ENCODE assay signal across 23 cellular contexts in genomic region chrX:49082472-49082871, GRCh38. TPM values are rescaled to one million over a fixed set of nuclear protein-coding genes. Genes with fewer than 3 reads are reported as not detected.
DNase-seq lines count a peak whose midpoint lies in the region; ATAC-seq, FAIRE-seq and TF ChIP-seq lines count a peak whose summit lies in the region.
"Had no signal": no experiment of that assay in that cellular context is flagged by ENCODE, and none has a peak within 500 bp of the region (broad histone marks: within the 10 kb centered on the region; RNA-seq: fewer than 3 reads in every experiment).

No MANE protein-coding gene starts in this region.

- no peak for TF ChIP-seq CTCF in neural crest cell (conservative IDR thresholded peaks at IDR 0.05)

- no peaks in the 10 kb centered on the region for H3K9me3 Mint-ChIP-seq in activated CD8-positive, alpha-beta memory T cell treated with anti-CD3 and anti-CD28 coated beads, Interleukin-2, amount 10 ng/mL, durations not matched to agents 7 days and 5 days (ENCODE audit: low read depth)
- no peaks in the 10 kb centered on the region for H3K9me3 Mint-ChIP-seq in activated CD8-positive, alpha-beta T cell treated with anti-CD3 and anti-CD28 coated beads, Interleukin-2, amount 10 ng/mL, durations not matched to agents 7 days and 5 days (ENCODE audit: insufficient read depth)
- H3K9me3 Mint-ChIP-seq in neural crest cell: no peaks in the 10 kb centered on the region
- H3K9me3 Mint-ChIP-seq: stimulated activated naive CD8-positive, alpha-beta T cell treated with anti-CD3 and anti-CD28 coated beads, Interleukin-15, amount 100 ng/mL, for 72 hours had no signal

- DNase-seq in activated CD8-positive, alpha-beta memory T cell treated with anti-CD3 and anti-CD28 coated beads, Interleukin-2, amount 10 ng/mL, durations not matched to agents 7 days and 5 days: no peak
- DNase-seq in activated CD8-positive, alpha-beta memory T cell treated with anti-CD3 and anti-CD28 coated beads, Interleukin-2, amount 50 U/mL, for 4 hours: no peak
- no peak for DNase-seq in GM19239 (ENCODE audit: insufficient read length, low spot score)
- no peak for DNase-seq in activated CD8-positive, alpha-beta T cell treated with anti-CD3 and anti-CD28 coated beads, Interleukin-2, amount 10 ng/mL, durations not matched to agents 7 days and 5 days
- no peak for DNase-seq in neural crest cell (ENCODE audit: low read depth, low spot score)
- DNase-seq in stimulated activated naive CD4-positive, alpha-beta T cell treated with Interleukin-2 at 50 U/mL for 16 hours (lab: John Stamatoyannopoulos, UW): no peak
- DNase-seq: activated CD4-positive, alpha-beta T cell treated with anti-CD3 and anti-CD28 coated beads for 1 hour; Caco-2; dermis blood vessel endothelial cell; endodermal cell; H7; NCI-H1417 treated with DMSO at 0.1 percent for 48 hours; NCI-H2081 treated with DMSO at 0.1 percent for 48 hours; NCI-H2227 treated with DMSO at 0.1 percent for 48 hours; NCI-H526; NK-92 treated with Interleukin-12 subunit alpha and Interleukin-12 subunit beta, amount 100 ng/mL, for 24 hours; PC-3; small intestine; stimulated activated naive CD8-positive, alpha-beta T cell treated with anti-CD3 and anti-CD28 coated beads, Interleukin-15, amount 100 ng/mL, for 72 hours; uterus had no signal

- POLR2A ChIA-PET in activated CD8-positive, alpha-beta T cell treated with anti-CD3 and anti-CD28 coated beads, Interleukin-2, amount 10 ng/mL, durations not matched to agents 7 days and 5 days (lab: Charles Lee): interaction anchor here (0.6 kb wide), 1 partner anchor 17 kb away, joined by 4 read pairs; no protein-coding TSS in a partner anchor

- no peaks in the 10 kb centered on the region for H3K27me3 Mint-ChIP-seq in activated CD8-positive, alpha-beta memory T cell treated with anti-CD3 and anti-CD28 coated beads, Interleukin-2, amount 10 ng/mL, durations not matched to agents 7 days and 5 days
- H3K27me3 Mint-ChIP-seq in activated CD8-positive, alpha-beta T cell treated with anti-CD3 and anti-CD28 coated beads, Interleukin-2, amount 10 ng/mL, durations not matched to agents 7 days and 5 days (ENCODE audit: low read depth): no peaks in the 10 kb centered on the region
- no peaks in the 10 kb centered on the region for H3K27me3 Mint-ChIP-seq in neural crest cell (ENCODE audit: low read depth)
- H3K27me3 Mint-ChIP-seq: stimulated activated naive CD8-positive, alpha-beta T cell treated with anti-CD3 and anti-CD28 coated beads, Interleukin-15, amount 100 ng/mL, for 72 hours had no signal

- peaks cover 3% of the 10 kb centered on the region for H3K36me3 Mint-ChIP-seq in activated CD8-positive, alpha-beta memory T cell treated with anti-CD3 and anti-CD28 coated beads, Interleukin-2, amount 10 ng/mL, durations not matched to agents 7 days and 5 days
- H3K36me3 Mint-ChIP-seq in activated CD8-positive, alpha-beta T cell treated with anti-CD3 and anti-CD28 coated beads, Interleukin-2, amount 10 ng/mL, durations not matched to agents 7 days and 5 days (ENCODE audit: low read depth): no peaks in the 10 kb centered on the region
- H3K36me3 Mint-ChIP-seq in neural crest cell (ENCODE audit: low read depth): peaks cover 7% of the 10 kb centered on the region

- CTCF ChIA-PET in activated CD8-positive, alpha-beta memory T cell treated with anti-CD3 and anti-CD28 coated beads, Interleukin-2, amount 10 ng/mL, durations not matched to agents 7 days and 5 days (lab: Charles Lee): no interaction called here
- CTCF ChIA-PET in activated CD8-positive, alpha-beta T cell treated with anti-CD3 and anti-CD28 coated beads, Interleukin-2, amount 10 ng/mL, durations not matched to agents 7 days and 5 days (lab: Charles Lee): no interaction called here

- peak overlapping the region; percentile 28 for H3K4me3 Mint-ChIP-seq in activated CD8-positive, alpha-beta memory T cell treated with anti-CD3 and anti-CD28 coated beads, Interleukin-2, amount 10 ng/mL, durations not matched to agents 7 days and 5 days
- no peak overlapping the region for H3K4me3 Mint-ChIP-seq in activated CD8-positive, alpha-beta T cell treated with anti-CD3 and anti-CD28 coated beads, Interleukin-2, amount 10 ng/mL, durations not matched to agents 7 days and 5 days
- H3K4me3 Mint-ChIP-seq in neural crest cell: peak overlapping the region; percentile 44
- H3K4me3 Mint-ChIP-seq: endodermal cell; stimulated activated naive CD8-positive, alpha-beta T cell treated with anti-CD3 and anti-CD28 coated beads, Interleukin-15, amount 100 ng/mL, for 72 hours had no signal

- no peak overlapping the region for H3K27ac Mint-ChIP-seq in activated CD8-positive, alpha-beta memory T cell treated with anti-CD3 and anti-CD28 coated beads, Interleukin-2, amount 10 ng/mL, durations not matched to agents 7 days and 5 days
- H3K27ac Mint-ChIP-seq in activated CD8-positive, alpha-beta T cell treated with anti-CD3 and anti-CD28 coated beads, Interleukin-2, amount 10 ng/mL, durations not matched to agents 7 days and 5 days: peak overlapping the region; percentile 6
- no peak overlapping the region for H3K27ac Mint-ChIP-seq in neural crest cell (ENCODE audit: unreplicated experiment)
- H3K27ac Mint-ChIP-seq: endodermal cell; stimulated activated naive CD8-positive, alpha-beta T cell treated with anti-CD3 and anti-CD28 coated beads, Interleukin-15, amount 100 ng/mL, for 72 hours had no signal

- ATAC-seq in activated CD8-positive, alpha-beta memory T cell treated with anti-CD3 and anti-CD28 coated beads, Interleukin-2, amount 10 ng/mL, durations not matched to agents 7 days and 5 days: no peak
- no peak for ATAC-seq in activated CD8-positive, alpha-beta T cell treated with anti-CD3 and anti-CD28 coated beads, Interleukin-2, amount 10 ng/mL, durations not matched to agents 7 days and 5 days
- no peak for ATAC-seq in GM19397 (IDR thresholded peaks at IDR 0.05; ENCODE audit: unreplicated experiment)
- ATAC-seq: PC-3; stimulated activated naive CD8-positive, alpha-beta T cell treated with anti-CD3 and anti-CD28 coated beads, Interleukin-15, amount 100 ng/mL, for 72 hours had no signal

- peaks cover 20% of the 10 kb centered on the region for H3K4me1 Mint-ChIP-seq in activated CD8-positive, alpha-beta memory T cell treated with anti-CD3 and anti-CD28 coated beads, Interleukin-2, amount 10 ng/mL, durations not matched to agents 7 days and 5 days
- peaks cover 21% of the 10 kb centered on the region for H3K4me1 Mint-ChIP-seq in activated CD8-positive, alpha-beta T cell treated with anti-CD3 and anti-CD28 coated beads, Interleukin-2, amount 10 ng/mL, durations not matched to agents 7 days and 5 days (ENCODE audit: low read depth)
- peaks cover 9% of the 10 kb centered on the region for H3K4me1 Mint-ChIP-seq in neural crest cell

- FAIRE-seq in GM19239 (lab: Jason Lieb, UNC): peak; percentile 42
- FAIRE-seq: GM12892, HTR-8/SVneo, small intestine had no signal

RNA-seq across cellular contexts. Expression of gene WDR45, which starts 2.8 kb away (rescaled TPM):
- 10 to 100 TPM; 34.8 to 50.5 TPM for total RNA-seq in activated CD8-positive, alpha-beta memory T cell treated with anti-CD3 and anti-CD28 coated beads, Interleukin-2, amount 10 ng/mL, durations not matched to agents 7 days and 5 days
- total RNA-seq in activated CD8-positive, alpha-beta T cell treated with anti-CD3 and anti-CD28 coated beads, Interleukin-2, amount 10 ng/mL, durations not matched to agents 7 days and 5 days: 10 to 100 TPM; 29.1 to 29.4 TPM
- 29.0 and 29.6 TPM in 2 replicates for total RNA-seq in neural crest cell

RNA-seq across cellular contexts. Expression of gene PRAF2, which starts 8.7 kb away (rescaled TPM):
- total RNA-seq in activated CD8-positive, alpha-beta memory T cell treated with anti-CD3 and anti-CD28 coated beads, Interleukin-2, amount 10 ng/mL, durations not matched to agents 7 days and 5 days: 10 to 100 TPM; 21.4 to 21.6 TPM
- 10 to 100 TPM; 19.7 to 22.6 TPM for total RNA-seq in activated CD8-positive, alpha-beta T cell treated with anti-CD3 and anti-CD28 coated beads, Interleukin-2, amount 10 ng/mL, durations not matched to agents 7 days and 5 days
- total RNA-seq in neural crest cell: 30.2 and 33.7 TPM in 2 replicates

RNA-seq across cellular contexts. Expression of gene CCDC120, which starts 23.7 kb away (rescaled TPM):
- 1 to 10 TPM; 6.9 to 7.9 TPM for total RNA-seq in activated CD8-positive, alpha-beta memory T cell treated with anti-CD3 and anti-CD28 coated beads, Interleukin-2, amount 10 ng/mL, durations not matched to agents 7 days and 5 days
- 1 to 10 TPM; 5.0 to 5.4 TPM for total RNA-seq in activated CD8-positive, alpha-beta T cell treated with anti-CD3 and anti-CD28 coated beads, Interleukin-2, amount 10 ng/mL, durations not matched to agents 7 days and 5 days
- 13.8 and 14.7 TPM in 2 replicates for total RNA-seq in neural crest cell

RNA-seq across cellular contexts. Expression of gene TFE3, which starts 39.3 kb away (rescaled TPM):
- total RNA-seq in activated CD8-positive, alpha-beta memory T cell treated with anti-CD3 and anti-CD28 coated beads, Interleukin-2, amount 10 ng/mL, durations not matched to agents 7 days and 5 days: 10 to 100 TPM; 29.4 to 34.1 TPM
- 10 to 100 TPM; 17.6 to 18.2 TPM for total RNA-seq in activated CD8-positive, alpha-beta T cell treated with anti-CD3 and anti-CD28 coated beads, Interleukin-2, amount 10 ng/mL, durations not matched to agents 7 days and 5 days
- total RNA-seq in neural crest cell: 26.2 TPM in 2 replicates

RNA-seq across cellular contexts. Expression of gene GPKOW, which starts 41.1 kb away (rescaled TPM):
- 10 to 100 TPM; 25.7 to 29.6 TPM for total RNA-seq in activated CD8-positive, alpha-beta memory T cell treated with anti-CD3 and anti-CD28 coated beads, Interleukin-2, amount 10 ng/mL, durations not matched to agents 7 days and 5 days
- total RNA-seq in activated CD8-positive, alpha-beta T cell treated with anti-CD3 and anti-CD28 coated beads, Interleukin-2, amount 10 ng/mL, durations not matched to agents 7 days and 5 days: 10 to 100 TPM; 26.1 to 26.2 TPM
- 17.8 and 20.9 TPM in 2 replicates for total RNA-seq in neural crest cell
